ENCODE assay signal across 8 cellular contexts in the genomic region with DNA sequence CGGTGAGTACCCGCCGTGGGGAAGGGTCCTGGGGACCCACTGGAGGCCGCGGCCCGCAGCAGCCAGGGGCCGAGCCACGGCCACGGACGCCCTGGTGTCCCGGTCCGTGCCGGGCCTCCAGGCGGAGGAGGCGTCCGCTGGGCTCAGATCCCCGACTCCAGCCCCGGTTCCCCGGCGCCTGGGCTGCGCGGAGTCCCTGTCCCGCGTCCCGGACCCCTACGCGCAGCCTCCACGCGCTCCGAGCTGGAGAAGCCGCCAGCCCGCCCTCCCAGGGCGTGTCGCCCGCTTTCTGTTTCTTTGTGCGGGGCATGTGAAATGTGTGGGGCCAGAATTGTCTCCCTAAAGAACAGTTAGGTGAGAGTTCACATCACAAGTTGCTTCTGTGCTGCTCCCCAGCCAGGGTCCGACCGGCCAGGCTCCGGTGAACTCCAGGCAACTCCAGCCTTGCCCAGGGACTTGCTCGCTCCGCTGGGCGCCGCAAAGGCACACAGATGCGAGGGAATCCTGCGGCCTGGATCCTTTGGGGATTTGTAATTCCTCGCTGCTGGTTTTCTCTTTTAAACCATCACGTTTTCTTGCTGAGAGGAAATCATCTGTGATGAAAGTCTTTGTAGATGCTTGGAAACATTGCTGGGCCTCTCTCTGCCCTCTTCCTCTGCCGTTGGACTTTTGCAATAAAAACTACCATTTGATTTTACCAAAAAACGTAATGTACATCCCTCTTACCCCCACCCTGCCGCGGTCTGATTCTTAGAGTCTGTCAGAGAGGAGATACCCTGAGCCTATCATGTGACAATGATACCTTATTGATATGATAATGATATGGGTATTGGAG. TPM values are rescaled to one million over a fixed set of nuclear protein-coding genes. Genes with fewer than 3 reads are reported as not detected.
DNase-seq lines count a peak whose midpoint lies in the region; ATAC-seq and TF ChIP-seq lines count a peak whose summit lies in the region.

No MANE protein-coding gene starts in this region.

- H3K27me3 Mint-ChIP-seq in CD8-positive, alpha-beta T cell (ENCODE audit: low read depth) = no peaks in the 10 kb centered on the region
- no peaks in the 10 kb centered on the region for H3K27me3 Mint-ChIP-seq in activated T-cell treated with anti-CD3 and anti-CD28 coated beads, Interleukin-2, amount 50 U/mL, for 72 hours (ENCODE audit: low read depth)

- no peaks in the 10 kb centered on the region for H3K9me3 ChIP-seq in CD8-positive, alpha-beta T cell (ENCODE audit: low read length)
- H3K9me3 ChIP-seq in HUES64 (ENCODE audit: insufficient read depth, low read depth, low read length) = no peaks in the 10 kb centered on the region
- H3K9me3 ChIP-seq in neutrophil = no peaks in the 10 kb centered on the region

- peaks cover 46% of the 10 kb centered on the region for H3K4me1 ChIP-seq in CD8-positive, alpha-beta T cell (ENCODE audit: insufficient read depth, low read length)
- H3K4me1 ChIP-seq in HUES64 (ENCODE audit: insufficient read depth, low read length) (peaks cover 33% of the 10 kb centered on the region), neutrophil (ENCODE audit: control insufficient read depth in 1 of 2, insufficient read depth in 1 of 2, low read depth in 1 of 2, low read length in 1 of 2) (peaks cover 60 to 65% of the 10 kb centered on the region in 2 experiments)

- no peaks in the 10 kb centered on the region for H3K9me3 Mint-ChIP-seq in CD8-positive, alpha-beta T cell
- H3K9me3 Mint-ChIP-seq in activated T-cell treated with anti-CD3 and anti-CD28 coated beads, Interleukin-2, amount 50 U/mL, for 72 hours = no peaks in the 10 kb centered on the region

- H3K9ac ChIP-seq in HUES64 (ENCODE audit: low read depth, low read length) = peak overlapping the region; percentile 79

- H3K27ac ChIP-seq in CD8-positive, alpha-beta T cell (ENCODE audit: low read depth, low read length) = peak overlapping the region; percentile 87
- H3K27ac ChIP-seq in HUES64 (ENCODE audit: low read depth, low read length) = peak overlapping the region; percentile 74; the same call in 1 of the 2 replicates
- peak overlapping the region; percentile 92 for H3K27ac ChIP-seq in neutrophil

- peaks cover 39% of the 10 kb centered on the region for H3K36me3 Mint-ChIP-seq in CD8-positive, alpha-beta T cell
- peaks cover 13 to 16% of the 10 kb centered on the region in 2 donors for H3K36me3 Mint-ChIP-seq in activated T-cell treated with anti-CD3 and anti-CD28 coated beads, Interleukin-2, amount 50 U/mL, for 72 hours (ENCODE audit: insufficient read depth in 2 of 2)

- intact Hi-C loops in CD8-positive, alpha-beta T cell (cut with DNase I, micrococcal nuclease) = loop anchor here (1.0 to 10.0 kb wide), 12 partner anchors 22 to 1661 kb away; partner anchors contain the start of genes IWS1 (in 2 of the 2), HS6ST1 (in 1 of the 2) and MAP3K2 (in 1 of the 2)

- H3K4me3 ChIP-seq in CD8-positive, alpha-beta T cell (ENCODE audit: low read depth, low read length) = peak overlapping the region; percentile 96
- H3K4me3 ChIP-seq in HUES64 (ENCODE audit: low read length) (peak overlapping the region; percentile 70), fibroblast of the aortic adventitia (ENCODE audit: low read depth, low read length) (peak overlapping the region; percentile 87), neutrophil (ENCODE audit: low read depth in 1 of 2, low read length in 1 of 2) (peak overlapping the region; percentile 59 to 90)

- peaks cover 62% of the 10 kb centered on the region for H3K4me1 Mint-ChIP-seq in CD8-positive, alpha-beta T cell (ENCODE audit: low read depth)
- H3K4me1 Mint-ChIP-seq in activated T-cell treated with anti-CD3 and anti-CD28 coated beads, Interleukin-2, amount 50 U/mL, for 72 hours (ENCODE audit: low read depth) = peaks cover 56% of the 10 kb centered on the region

- DNase-seq in CD8-positive, alpha-beta T cell = peak in 6 of 7 experiments; percentile 18 to 71 (median 42)
- DNase-seq in activated T-cell treated with anti-CD3 and anti-CD28 coated beads, Interleukin-2, amount 50 U/mL, for 72 hours = peak; percentile 56 to 57
- DNase-seq in fibroblast of the aortic adventitia (ENCODE audit: low read depth) = peak; percentile 54
- DNase-seq in NCI-H345 (lab: John Stamatoyannopoulos, UW) = no peak
- DNase-seq in NCI-H446 treated with DMSO at 0.1 percent for 48 hours (lab: John Stamatoyannopoulos, UW) = no peak

- peak overlapping the region; percentile 98 for H3K27ac Mint-ChIP-seq in CD8-positive, alpha-beta T cell
- peak overlapping the region; percentile 100 for H3K27ac Mint-ChIP-seq in activated T-cell treated with anti-CD3 and anti-CD28 coated beads, Interleukin-2, amount 50 U/mL, for 72 hours

- peak overlapping the region; percentile 94 for H3K4me3 Mint-ChIP-seq in CD8-positive, alpha-beta T cell
- peak overlapping the region; percentile 98 to 99 for H3K4me3 Mint-ChIP-seq in activated T-cell treated with anti-CD3 and anti-CD28 coated beads, Interleukin-2, amount 50 U/mL, for 72 hours

- CTCF ChIA-PET in CD8-positive, alpha-beta T cell (lab: Charles Lee) = interaction anchor here (0.5 to 1.4 kb wide), 5 partner anchors 21 to 128 kb away, joined by 3 to 5 read pairs (median 3); no protein-coding TSS in a partner anchor

- TF ChIP-seq CTCF in CD8-positive, alpha-beta T cell (IDR thresholded peaks at IDR 0.05) = no peak
- TF ChIP-seq CTCF in fibroblast of the aortic adventitia (IDR thresholded peaks at IDR 0.05; ENCODE audit: insufficient read depth, low read length) (no peak), neutrophil (IDR thresholded peaks at IDR 0.05) (no peak)

- no peaks in the 10 kb centered on the region for H3K27me3 ChIP-seq in CD8-positive, alpha-beta T cell (ENCODE audit: insufficient read depth, low read length)
- H3K27me3 ChIP-seq in HUES64 (ENCODE audit: insufficient read depth, low read length) = peaks cover 26% of the 10 kb centered on the region
- H3K27me3 ChIP-seq in neutrophil = no peaks in the 10 kb centered on the region

- under 1% methylated on average over 48 of the region's 51 CpGs for whole genome bisulfite sequencing in HUES64

- no peaks in the 10 kb centered on the region for H3K36me3 ChIP-seq in CD8-positive, alpha-beta T cell (ENCODE audit: insufficient read depth, low read length)
- H3K36me3 ChIP-seq in HUES64 (ENCODE audit: insufficient read depth, low read length) = no peaks in the 10 kb centered on the region
- no peaks in the 10 kb centered on the region for H3K36me3 ChIP-seq in neutrophil

- POLR2A ChIA-PET in CD8-positive, alpha-beta T cell (lab: Charles Lee) = interaction anchor here (1.2 to 1.3 kb wide), 3 partner anchors 46 to 120 kb away, joined by 4 to 7 read pairs (median 4); no protein-coding TSS in a partner anchor

- peak; percentile 12 for ATAC-seq in CD8-positive, alpha-beta T cell
- peak; percentile 25 for ATAC-seq in GM21528 (IDR thresholded peaks at IDR 0.05; ENCODE audit: low FRiP score, unreplicated experiment)
- ATAC-seq in activated T-cell treated with anti-CD3 and anti-CD28 coated beads, Interleukin-2, amount 50 U/mL, for 72 hours (replicated peaks in 1 of 2) = peak; percentile 31 to 36

RNA-seq across cellular contexts. Expression of gene GYPC, which starts 0.6 kb away (rescaled TPM):
- total RNA-seq in CD8-positive, alpha-beta T cell = 100 to 1,000 TPM; 191 to 195 TPM
- polyA plus RNA-seq in HUES64 (2013, experiment 1 of 2) = 40.3 TPM
- 48.0 TPM for polyA plus RNA-seq in HUES64 (2013, experiment 2 of 2)
- 100 to 1,000 TPM; 144 to 148 TPM for total RNA-seq in activated T-cell treated with anti-CD3 and anti-CD28 coated beads, Interleukin-2, amount 50 U/mL, for 72 hours
- 38.7 and 62.7 TPM in 2 replicates for total RNA-seq in fibroblast of the aortic adventitia (ENCODE audit: low replicate concordance)

Comparison
In these comparisons a context has a peak if more than half of its experiments do, and no peak if none do; other contexts are left out.
1. DNase-seq: peak in CD8-positive, alpha-beta T cell (6 of 7), activated T-cell treated with anti-CD3 and anti-CD28 coated beads, Interleukin-2, amount 50 U/mL, for 72 hours (2 of 2) and fibroblast of the aortic adventitia (single experiment); none in NCI-H345 (single experiment) and NCI-H446 treated with DMSO at 0.1 percent for 48 hours (single experiment).
2. Peak in every context shown above with its lines, with median percentiles within 50 percentile points of each other: ATAC-seq, H3K27ac ChIP-seq and H3K4me3 ChIP-seq.